In genomic region chr7:26329520-26330269, GRCh38 we compare ENCODE assay signal across 9 cellular contexts. TPM values are rescaled to one million over a fixed set of nuclear protein-coding genes. Genes with fewer than 3 reads are reported as not detected.
DNase-seq lines count a peak whose midpoint lies in the region; ATAC-seq and TF ChIP-seq lines count a peak whose summit lies in the region.
"Had no signal": no experiment of that assay in that cellular context is flagged by ENCODE, and none has a peak within 500 bp of the region (broad histone marks: within the 10 kb centered on the region; RNA-seq: fewer than 3 reads in every experiment).

No MANE protein-coding gene starts in this region.

- no peaks in the 10 kb centered on the region for H4K20me1 ChIP-seq in GM23338 (replicated peaks; ENCODE audit: insufficient read depth)

- H3K4me2 ChIP-seq in GM23338, result no peak overlapping the region

- H3K27ac ChIP-seq in body of pancreas (no peak overlapping the region), gastrocnemius medialis (no peak overlapping the region), GM23338 (ENCODE audit: low read depth) (no peak overlapping the region), WERI-Rb-1 (no peak overlapping the region)

- TF ChIP-seq POLR2A in body of pancreas (IDR thresholded peaks at IDR 0.05) (no peak), gastrocnemius medialis (IDR thresholded peaks at IDR 0.05) (no peak)

- in situ Hi-C loops in gastrocnemius medialis (cut with MboI; ENCODE audit: low sequenced_read_pairs in 4 of 4), result no loop called here

- H3K36me3 ChIP-seq in body of pancreas (replicated peaks in 1 of 2; ENCODE audit: insufficient read depth in 1 of 2, low read depth in 2 of 2), result no peaks in the 10 kb centered on the region
- H3K36me3 ChIP-seq in gastrocnemius medialis, result no peaks in the 10 kb centered on the region
- no peaks in the 10 kb centered on the region for H3K36me3 ChIP-seq in GM23338 (ENCODE audit: insufficient read depth)
- no peaks in the 10 kb centered on the region for H3K36me3 ChIP-seq in WERI-Rb-1

- TF ChIP-seq CTCF in body of pancreas (IDR thresholded peaks at IDR 0.05) (no peak), gastrocnemius medialis (IDR thresholded peaks at IDR 0.05 in 4 of 5, conservative IDR thresholded peaks at IDR 0.05 in 1 of 5) (no peak), GM23338 (conservative IDR thresholded peaks at IDR 0.05; ENCODE audit: low read depth in 2 of 2) (no peak), WERI-Rb-1 (IDR thresholded peaks at IDR 0.05; ENCODE audit: low read depth, low read length) (no peak)

- H3K79me2 ChIP-seq in GM23338 (replicated peaks; ENCODE audit: insufficient read depth), result no peaks in the 10 kb centered on the region

- H3K9me3 ChIP-seq in body of pancreas (no peaks in the 10 kb centered on the region), gastrocnemius medialis (no peaks in the 10 kb centered on the region), WERI-Rb-1 (ENCODE audit: severe bottlenecking) (no peaks in the 10 kb centered on the region)

- peaks cover 8% of the 10 kb centered on the region for H3K4me1 Mint-ChIP-seq in GM23338

- no peaks in the 10 kb centered on the region for H3K4me1 ChIP-seq in body of pancreas
- H3K4me1 ChIP-seq in gastrocnemius medialis, result no peaks in the 10 kb centered on the region
- H3K4me1 ChIP-seq in GM23338 (ENCODE audit: insufficient read depth), result peaks cover 6% of the 10 kb centered on the region; the same call in 1 of the 2 replicates

- intact Hi-C loops in body of pancreas (cut with DNase I), result no loop called here
- intact Hi-C loops in gastrocnemius medialis (cut with DNase I; ENCODE audit: low total_unique reads), result no loop called here
- intact Hi-C loops in posterior cingulate gyrus (cut with DNase I), result no loop called here

- H3K27ac Mint-ChIP-seq in GM23338, result no peak overlapping the region

- peaks cover 10% of the 10 kb centered on the region; the same call in 1 of the 3 replicates for H3K36me3 Mint-ChIP-seq in GM23338 (ENCODE audit: low read depth)

- ATAC-seq in GM19023 (IDR thresholded peaks at IDR 0.05; ENCODE audit: unreplicated experiment) (peak; percentile 66), HG03520 (IDR thresholded peaks at IDR 0.05; ENCODE audit: unreplicated experiment) (peak; percentile 49), body of pancreas (peak; percentile 18), gastrocnemius medialis (peak in 1 of 2 donors; percentile 44), GM23338 (no peak)

- no peak overlapping the region for H2AFZ ChIP-seq in GM23338

- WGBS in body of pancreas, 2 donors, result 87% methylated on average over 13 of the region's 13 CpGs

- no peaks in the 10 kb centered on the region for H3F3A ChIP-seq in GM23338 (replicated peaks; ENCODE audit: low read depth)

- H3K4me3 Mint-ChIP-seq in GM23338, result no peak overlapping the region

- H3K27me3 ChIP-seq in body of pancreas (no peaks in the 10 kb centered on the region), gastrocnemius medialis (no peaks in the 10 kb centered on the region), GM23338 (ENCODE audit: insufficient read depth) (no peaks in the 10 kb centered on the region), WERI-Rb-1 (ENCODE audit: insufficient read depth, low read depth, severe bottlenecking) (no peaks in the 10 kb centered on the region)

- peak in 2 of 4 donors; percentile 5 to 45 for DNase-seq in body of pancreas
- DNase-seq in gastrocnemius medialis, result peak; percentile 8 to 23
- no peak for DNase-seq in posterior cingulate gyrus
- no peak for DNase-seq in DMS 273 treated with DMSO at 0.1 percent for 48 hours (lab: John Stamatoyannopoulos, UW)
- no peak for DNase-seq in GM23338 (ENCODE audit: low spot score)
- no peak for DNase-seq in WERI-Rb-1
- DNase-seq: NCI-H1930 had no signal

- H3K4me3 ChIP-seq in body of pancreas, result no peak overlapping the region
- no peak overlapping the region for H3K4me3 ChIP-seq in gastrocnemius medialis
- no peak overlapping the region for H3K4me3 ChIP-seq in GM23338
- no peak overlapping the region for H3K4me3 ChIP-seq in WERI-Rb-1 (ENCODE audit: low read depth, low read length)

- no peaks in the 10 kb centered on the region for H3K9me2 ChIP-seq in GM23338 (ENCODE audit: insufficient read depth)

- H3K27me3 Mint-ChIP-seq in GM23338 (ENCODE audit: insufficient read depth, low read depth, poor library complexity), result peaks cover 7% of the 10 kb centered on the region

- H3K9me3 Mint-ChIP-seq in GM23338, result peaks cover 4% of the 10 kb centered on the region

TF ChIP-seq in GM23338, 12 proteins besides CTCF, POLR2A, EP300 and RAD21 (continues in another document):
- TF ChIP-seq EZH2phosphoT487 (IDR thresholded peaks at IDR 0.05; ENCODE audit: unreplicated experiment) (no peak), REST (IDR thresholded peaks at IDR 0.05; ENCODE audit: unreplicated experiment) (no peak), ZNF114 (CRISPR knock-in tag; IDR thresholded peaks at IDR 0.05) (no peak), EZH2 (IDR thresholded peaks at IDR 0.05; ENCODE audit: low read depth, unreplicated experiment) (no peak), CREB1 (CRISPR knock-in tag; IDR thresholded peaks at IDR 0.05; ENCODE audit: low read depth) (no peak), NANOG (IDR thresholded peaks at IDR 0.05; ENCODE audit: borderline replicate concordance) (no peak), POLR2AphosphoS5 (IDR thresholded peaks at IDR 0.05; ENCODE audit: low read depth) (no peak), JUNB (IDR thresholded peaks at IDR 0.05; ENCODE audit: unreplicated experiment) (no peak), STAT1 (IDR thresholded peaks at IDR 0.05; ENCODE audit: unreplicated experiment) (no peak), ZNF331 (CRISPR knock-in tag; IDR thresholded peaks at IDR 0.05; ENCODE audit: low read depth) (no peak)
- TF ChIP-seq, protein P1, sequence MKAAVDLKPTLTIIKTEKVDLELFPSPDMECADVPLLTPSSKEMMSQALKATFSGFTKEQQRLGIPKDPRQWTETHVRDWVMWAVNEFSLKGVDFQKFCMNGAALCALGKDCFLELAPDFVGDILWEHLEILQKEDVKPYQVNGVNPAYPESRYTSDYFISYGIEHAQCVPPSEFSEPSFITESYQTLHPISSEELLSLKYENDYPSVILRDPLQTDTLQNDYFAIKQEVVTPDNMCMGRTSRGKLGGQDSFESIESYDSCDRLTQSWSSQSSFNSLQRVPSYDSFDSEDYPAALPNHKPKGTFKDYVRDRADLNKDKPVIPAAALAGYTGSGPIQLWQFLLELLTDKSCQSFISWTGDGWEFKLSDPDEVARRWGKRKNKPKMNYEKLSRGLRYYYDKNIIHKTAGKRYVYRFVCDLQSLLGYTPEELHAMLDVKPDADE (IDR thresholded peaks at IDR 0.05), result no peak

RNA-seq across cellular contexts. Expression of gene SNX10, which starts 38.0 kb away (rescaled TPM):
- total RNA-seq in body of pancreas (1 to 10 TPM; 1.3 to 6.7 TPM), gastrocnemius medialis (1 to 10 TPM in 3 of 4 donors, not detected in 1; 1.2 to 1.9 (median 1.3) TPM)
- 14.6 and 17.8 TPM in 2 replicates for total RNA-seq in GM23338 (2014; rRNA removed; shearing (Covaris generic))
- 13.8 and 15.8 TPM in 2 replicates for polyA plus RNA-seq in GM23338 (2016; fragmentation: Nextera tagmentation; extraction: Ambion mirVana)

Comparison
In these comparisons a context has a peak if more than half of its experiments do, and no peak if none do; other contexts are left out.
1. DNase-seq: peak in gastrocnemius medialis (2 of 2); none in posterior cingulate gyrus (0 of 10), DMS 273 treated with DMSO at 0.1 percent for 48 hours (single experiment), GM23338 (single experiment) and WERI-Rb-1 (single experiment).